ENCODE assay signal across 14 cellular contexts in genomic region chr1:18630511-18631495, GRCh38. TPM values are rescaled to one million over a fixed set of nuclear protein-coding genes. Genes with fewer than 3 reads are reported as not detected.
DNase-seq lines count a peak whose midpoint lies in the region; ATAC-seq and TF ChIP-seq lines count a peak whose summit lies in the region.
"Had no signal": no experiment of that assay in that cellular context is flagged by ENCODE, and none has a peak within 500 bp of the region (broad histone marks: within the 10 kb centered on the region; RNA-seq: fewer than 3 reads in every experiment).

Gene PAX7, plus strand, starts transcription at chr1:18630846. Its CDS starts 758 bp downstream, at chr1:18631604.

- peak within 1 kb of the TSS; percentile 59 for H3K27ac Mint-ChIP-seq in activated naive CD4-positive, alpha-beta T cell treated with anti-CD3 and anti-CD28 coated beads, Interleukin-2, amount 50 U/mL, for 24 hours
- H3K27ac Mint-ChIP-seq: immature natural killer cell had no signal

- H3K9me3 Mint-ChIP-seq in activated naive CD4-positive, alpha-beta T cell treated with anti-CD3 and anti-CD28 coated beads, Interleukin-2, amount 50 U/mL, for 24 hours = no peaks in the 10 kb centered on the region

- H3K4me2 ChIP-seq in OCI-LY7 (ENCODE audit: low read length) = no peak within 1 kb of the TSS

- POLR2A ChIA-PET in Panc1 (lab: Charles Lee) (no interaction called here), OCI-LY7 (lab: Charles Lee) (no interaction called here)

- H3K27me3 ChIP-seq in Panc1 (ENCODE audit: control insufficient read depth, insufficient read depth, low read length) (peaks cover 39% of the 10 kb centered on the region), spleen (replicated peaks in 1 of 7) (peaks cover 8 to 100% (median 77%) of the 10 kb centered on the region in 7 donors)

- no peak for TF ChIP-seq CTCF in Panc1 (IDR thresholded peaks at IDR 0.05)
- no peak for TF ChIP-seq CTCF in spleen (IDR thresholded peaks at IDR 0.05 in 8 of 11, conservative IDR thresholded peaks at IDR 0.05 in 3 of 11)
- TF ChIP-seq CTCF in OCI-LY7 (conservative IDR thresholded peaks at IDR 0.05; ENCODE audit: low read length) = no peak

- no peaks in the 10 kb centered on the region for H3K36me3 ChIP-seq in Panc1 (ENCODE audit: control insufficient read depth, insufficient read depth, low read length)
- H3K36me3 ChIP-seq in spleen = no peaks in the 10 kb centered on the region
- no peaks in the 10 kb centered on the region for H3K36me3 ChIP-seq in OCI-LY7 (ENCODE audit: insufficient read depth, low read length)

- H3K79me2 ChIP-seq in OCI-LY7 (ENCODE audit: insufficient read depth, low read depth, low read length) = no peaks in the 10 kb centered on the region

- H3K4me1 Mint-ChIP-seq in activated naive CD4-positive, alpha-beta T cell treated with anti-CD3 and anti-CD28 coated beads, Interleukin-2, amount 50 U/mL, for 24 hours = peaks cover 29% of the 10 kb centered on the region
- H3K4me1 Mint-ChIP-seq: immature natural killer cell had no signal

- ATAC-seq in Panc1 = peak; percentile 61

- 3 to 6% (median 4%) methylated on average over 67 to 70 of the region's 70 CpGs for WGBS in spleen, 5 donors

- peak within 1 kb of the TSS; percentile 51 for H3K4me3 Mint-ChIP-seq in activated naive CD4-positive, alpha-beta T cell treated with anti-CD3 and anti-CD28 coated beads, Interleukin-2, amount 50 U/mL, for 24 hours
- H3K4me3 Mint-ChIP-seq: immature natural killer cell had no signal

- H3K9me2 ChIP-seq in OCI-LY7 (ENCODE audit: insufficient read depth, low read length) = no peaks in the 10 kb centered on the region

- in situ Hi-C loops in Panc1 (cut with HindIII; ENCODE audit: low pct_unique_long_range_greater_than_20kb, low sequenced_read_pairs) = no loop called here

- TF ChIP-seq POLR2A in spleen (IDR thresholded peaks at IDR 0.05) = no peak

- no peaks in the 10 kb centered on the region for H3K36me3 Mint-ChIP-seq in activated naive CD4-positive, alpha-beta T cell treated with anti-CD3 and anti-CD28 coated beads, Interleukin-2, amount 50 U/mL, for 24 hours

- intact Hi-C loops in Panc1 (cut with micrococcal nuclease; ENCODE audit: unreplicated experiment) = no loop called here
- intact Hi-C loops in spleen (cut with DNase I; ENCODE audit: low total_unique reads) = no loop called here
- intact Hi-C loops in OCI-LY7 (cut with micrococcal nuclease; ENCODE audit: unreplicated experiment) = no loop called here

- H2AFZ ChIP-seq in OCI-LY7 (ENCODE audit: low read length) = no peak within 1 kb of the TSS

- H3K4me1 ChIP-seq in Panc1 (ENCODE audit: control insufficient read depth, insufficient read depth, low read length) (no peaks in the 10 kb centered on the region), spleen (peaks cover 0 to 23% (median 13%) of the 10 kb centered on the region in 6 donors), OCI-LY7 (ENCODE audit: insufficient read depth, low read length, poor library complexity, severe bottlenecking) (no peaks in the 10 kb centered on the region)

- BruUV-seq in Panc1 (replicated peaks; lab: Mats Ljungman, UMichigan) (no TSS peak), OCI-LY7 (replicated peaks; lab: Mats Ljungman, UMichigan) (no TSS peak)

- H4K20me1 ChIP-seq in OCI-LY7 (ENCODE audit: insufficient read depth, low read length) = no peaks in the 10 kb centered on the region

- H3K4me3 ChIP-seq in Panc1 (ENCODE audit: low read depth in 2 of 2, low read length in 2 of 2) = peak within 1 kb of the TSS; percentile 24 to 26
- peak within 1 kb of the TSS in 2 of 8 donors; percentile 7 to 17 for H3K4me3 ChIP-seq in spleen
- H3K4me3 ChIP-seq in OCI-LY7 (ENCODE audit: low read depth, low read length, poor library complexity, severe bottlenecking) = no peak within 1 kb of the TSS

- no peak within 1 kb of the TSS for H3K27ac ChIP-seq in Panc1 (ENCODE audit: low read length)
- H3K27ac ChIP-seq in spleen = no peak within 1 kb of the TSS
- no peak within 1 kb of the TSS for H3K27ac ChIP-seq in OCI-LY7 (ENCODE audit: low read depth, low read length, poor library complexity, severe bottlenecking)
- H3K27ac ChIP-seq: C4-2B had no signal

- CTCF ChIA-PET in Panc1 (lab: Charles Lee) = interaction anchor here (0.7 kb wide), 1 partner anchor 224 kb away, joined by 9 read pairs; no protein-coding TSS in a partner anchor
- CTCF ChIA-PET in OCI-LY7 (lab: Charles Lee; ENCODE audit: unreplicated experiment) = no interaction called here

- no peak for DNase-seq in activated naive CD4-positive, alpha-beta T cell treated with anti-CD3 and anti-CD28 coated beads, Interleukin-2, amount 50 U/mL, for 16 hours
- DNase-seq in Panc1 (ENCODE audit: low read depth, low spot score) (no peak), iPS-NIHi7 (ENCODE audit: extremely low spot score) (peak; percentile 69), spleen (peak; percentile 35), NCI-H1105 (lab: John Stamatoyannopoulos, UW) (no peak), NCI-H446 treated with DMSO at 0.1 percent for 48 hours (lab: John Stamatoyannopoulos, UW) (no peak), OCI-LY7 (ENCODE audit: low spot score) (no peak)
- DNase-seq: immature natural killer cell; NCI-H187 treated with DMSO at 0.1 percent for 48 hours; stimulated activated CD4-positive, alpha-beta T cell treated with anti-CD3 and anti-CD28 coated beads, Interleukin-15, amount 100 ng/mL, for 24 hours had no signal

- H3K9me3 ChIP-seq in Panc1 (ENCODE audit: control insufficient read depth, insufficient read depth, low read depth, low read length) (no peaks in the 10 kb centered on the region), spleen (no peaks in the 10 kb centered on the region), OCI-LY7 (ENCODE audit: low read length) (no peaks in the 10 kb centered on the region)

- peaks cover 74% of the 10 kb centered on the region for H3K27me3 Mint-ChIP-seq in activated naive CD4-positive, alpha-beta T cell treated with anti-CD3 and anti-CD28 coated beads, Interleukin-2, amount 50 U/mL, for 24 hours

RNA-seq across cellular contexts. Expression of gene PAX7, which starts in this region (rescaled TPM):
- not detected for total RNA-seq in Panc1 (2021; ENCODE audit: unreplicated experiment)
- not detected for polyA plus RNA-seq in Panc1 (2012; ENCODE audit: insufficient read length)
- not detected for total RNA-seq in spleen
- not detected for polyA plus RNA-seq in spleen
- not detected in 2 replicates for total RNA-seq in OCI-LY7 (2014; rRNA removed; shearing (Covaris generic))
- not detected in 2 replicates for total RNA-seq in OCI-LY7 (2022)
- total RNA-seq: myocyte; T-helper 2 cell treated with Interferon-gamma antibody and Interleukin-4, amounts not matched to agents 100 ng/mL and 5 ng/mL, for 36 hours had no signal
- polyA plus RNA-seq: immature natural killer cell had no signal

Comparison
In these comparisons a context has a peak if more than half of its experiments do, and no peak if none do; other contexts are left out.
1. Peak in ATAC-seq and H3K4me3 ChIP-seq in Panc1; RNA of the gene not detected or under 1 TPM.
2. Peak in DNase-seq in spleen; RNA of the gene not detected or under 1 TPM.